In the genomic region with DNA sequence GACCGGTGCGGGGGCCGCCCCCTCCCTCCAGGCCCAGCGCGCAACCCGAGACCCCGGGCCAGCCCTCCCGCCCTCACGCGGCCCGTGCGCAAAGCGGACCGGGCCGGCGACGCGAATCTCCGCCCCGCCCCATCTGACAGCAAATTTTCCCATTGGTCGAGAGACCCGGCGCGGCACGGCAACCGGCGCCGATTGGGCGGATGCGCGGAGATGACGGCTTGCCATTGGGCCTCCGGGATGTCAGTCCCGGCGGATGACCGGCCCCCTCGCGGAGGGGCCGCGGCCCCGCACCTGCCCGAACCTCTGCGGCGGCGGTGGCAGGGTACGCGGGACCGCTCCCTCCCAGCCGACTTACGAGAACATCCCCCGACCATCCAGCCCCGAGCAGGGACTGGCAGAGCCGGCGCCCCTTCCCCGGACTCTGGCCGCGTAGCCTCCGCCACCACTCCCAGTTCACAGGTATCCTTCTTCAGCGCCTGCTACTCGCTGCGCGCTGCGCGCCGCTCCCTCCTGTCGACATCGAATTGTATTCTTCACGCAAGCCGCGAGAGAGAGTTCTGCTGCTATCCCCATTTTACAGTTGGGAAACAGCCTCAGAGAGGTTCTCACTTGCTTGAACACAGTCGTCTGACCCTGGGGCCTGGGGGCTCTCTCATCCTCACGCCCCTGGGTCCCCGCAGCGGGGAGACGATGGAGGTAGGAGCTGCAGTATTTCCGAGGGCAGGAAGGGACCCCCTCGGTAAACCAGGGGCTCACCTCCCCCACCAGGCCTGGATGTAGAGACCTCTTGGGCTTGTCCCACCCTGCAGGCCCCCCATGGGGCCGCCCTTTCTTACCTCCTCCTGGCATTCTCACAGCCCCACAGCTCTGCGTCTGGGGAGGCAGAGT, we compare ENCODE assay signal across 8 cellular contexts. TPM values are rescaled to one million over a fixed set of nuclear protein-coding genes. Genes with fewer than 3 reads are reported as not detected.
DNase-seq lines count a peak whose midpoint lies in the region; ATAC-seq and TF ChIP-seq lines count a peak whose summit lies in the region.

A gene with protein sequence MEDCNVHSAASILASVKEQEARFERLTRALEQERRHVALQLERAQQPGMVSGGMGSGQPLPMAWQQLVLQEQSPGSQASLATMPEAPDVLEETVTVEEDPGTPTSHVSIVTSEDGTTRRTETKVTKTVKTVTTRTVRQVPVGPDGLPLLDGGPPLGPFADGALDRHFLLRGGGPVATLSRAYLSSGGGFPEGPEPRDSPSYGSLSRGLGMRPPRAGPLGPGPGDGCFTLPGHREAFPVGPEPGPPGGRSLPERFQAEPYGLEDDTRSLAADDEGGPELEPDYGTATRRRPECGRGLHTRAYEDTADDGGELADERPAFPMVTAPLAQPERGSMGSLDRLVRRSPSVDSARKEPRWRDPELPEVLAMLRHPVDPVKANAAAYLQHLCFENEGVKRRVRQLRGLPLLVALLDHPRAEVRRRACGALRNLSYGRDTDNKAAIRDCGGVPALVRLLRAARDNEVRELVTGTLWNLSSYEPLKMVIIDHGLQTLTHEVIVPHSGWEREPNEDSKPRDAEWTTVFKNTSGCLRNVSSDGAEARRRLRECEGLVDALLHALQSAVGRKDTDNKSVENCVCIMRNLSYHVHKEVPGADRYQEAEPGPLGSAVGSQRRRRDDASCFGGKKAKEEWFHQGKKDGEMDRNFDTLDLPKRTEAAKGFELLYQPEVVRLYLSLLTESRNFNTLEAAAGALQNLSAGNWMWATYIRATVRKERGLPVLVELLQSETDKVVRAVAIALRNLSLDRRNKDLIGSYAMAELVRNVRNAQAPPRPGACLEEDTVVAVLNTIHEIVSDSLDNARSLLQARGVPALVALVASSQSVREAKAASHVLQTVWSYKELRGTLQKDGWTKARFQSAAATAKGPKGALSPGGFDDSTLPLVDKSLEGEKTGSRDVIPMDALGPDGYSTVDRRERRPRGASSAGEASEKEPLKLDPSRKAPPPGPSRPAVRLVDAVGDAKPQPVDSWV (minus strand): TSS at position 90 of the 888 bp plus-strand sequence. CDS start 26,029 bp downstream, outside the sequence.

- DNase-seq in AG08395 (ENCODE audit: low spot score) = peak; percentile 99
- peak; percentile 42 for DNase-seq in NCI-H82 treated with DMSO at 0.1 percent for 48 hours (lab: John Stamatoyannopoulos, UW; ENCODE audit: unreplicated experiment)
- peak; percentile 76 to 84 for DNase-seq in activated CD8-positive, alpha-beta memory T cell treated with anti-CD3 and anti-CD28 coated beads for 1 hour (ENCODE audit: extremely low read depth in 1 of 2, low read depth in 1 of 2)
- peak; percentile 87 for DNase-seq in effector CD8-positive, alpha-beta T cell (lab: John Stamatoyannopoulos, UW)
- DNase-seq in lung (ENCODE audit: low spot score) = peak; percentile 92
- peak; percentile 77 to 91 (median 87) for DNase-seq in stimulated activated CD4-positive, alpha-beta T cell treated with anti-CD3 and anti-CD28 coated beads, TNF-alpha, amount 100 ng/mL, for 1 hour (ENCODE audit: low read depth in 3 of 3, low spot score in 1 of 3)

- H3K27ac ChIP-seq in lung (ENCODE audit: low read depth in 1 of 2, low read length in 1 of 2) = peak within 1 kb of the TSS in 1 of 2 donors; percentile 34

- no peaks in the 10 kb centered on the region for H3K9me3 ChIP-seq in lung (ENCODE audit: control insufficient read depth in 2 of 2, insufficient read depth in 1 of 2, low read length in 1 of 2)

- peak; percentile 47 for ATAC-seq in GM18907 (IDR thresholded peaks at IDR 0.05; ENCODE audit: unreplicated experiment)
- ATAC-seq in HG03442 (IDR thresholded peaks at IDR 0.05; ENCODE audit: unreplicated experiment) = peak; percentile 38
- ATAC-seq in lung (ENCODE audit: insufficient read depth, low FRiP score) = peak; percentile 71

- peak within 1 kb of the TSS; percentile 57 for H3K4me3 ChIP-seq in lung

- H3K27me3 ChIP-seq in lung (ENCODE audit: control insufficient read depth, insufficient read depth) = no peaks in the 10 kb centered on the region

- peaks cover under 1 to 16% of the 10 kb centered on the region in 2 donors for H3K4me1 ChIP-seq in lung (ENCODE audit: control insufficient read depth in 2 of 2, insufficient read depth in 2 of 2, low read length in 2 of 2)

- H3K36me3 ChIP-seq in lung (ENCODE audit: control insufficient read depth in 2 of 2, insufficient read depth in 2 of 2, low read length in 2 of 2) = no peaks in the 10 kb centered on the region

- TF ChIP-seq CTCF in lung (IDR thresholded peaks at IDR 0.05; ENCODE audit: control extremely low read depth, extremely low read depth) = peak; percentile 13

- WGBS in lung, 2 donors = 1 to 2% methylated on average over 66 to 79 of the region's 79 CpGs

RNA-seq across cellular contexts. Expression of the gene that starts here (rescaled TPM):
- total RNA-seq in lung = 10 to 100 TPM; 20.5 to 23.4 TPM
- 10 to 100 TPM in 1 of 2 donors, 1 to 10 TPM in 1; 10.0 to 12.7 TPM for polyA plus RNA-seq in lung

Comparison
In these comparisons a context has a peak if more than half of its experiments do, and no peak if none do; other contexts are left out.
1. DNase-seq: peak in every context shown above with its lines; median percentile 99 in AG08395; 92 in lung; 87 in effector CD8-positive, alpha-beta T cell; 87 in stimulated activated CD4-positive, alpha-beta T cell treated with anti-CD3 and anti-CD28 coated beads, TNF-alpha, amount 100 ng/mL, for 1 hour; 80 in activated CD8-positive, alpha-beta memory T cell treated with anti-CD3 and anti-CD28 coated beads for 1 hour; 42 in NCI-H82 treated with DMSO at 0.1 percent for 48 hours.